11 cellular contexts compared by ENCODE assay signal in the genomic region with DNA sequence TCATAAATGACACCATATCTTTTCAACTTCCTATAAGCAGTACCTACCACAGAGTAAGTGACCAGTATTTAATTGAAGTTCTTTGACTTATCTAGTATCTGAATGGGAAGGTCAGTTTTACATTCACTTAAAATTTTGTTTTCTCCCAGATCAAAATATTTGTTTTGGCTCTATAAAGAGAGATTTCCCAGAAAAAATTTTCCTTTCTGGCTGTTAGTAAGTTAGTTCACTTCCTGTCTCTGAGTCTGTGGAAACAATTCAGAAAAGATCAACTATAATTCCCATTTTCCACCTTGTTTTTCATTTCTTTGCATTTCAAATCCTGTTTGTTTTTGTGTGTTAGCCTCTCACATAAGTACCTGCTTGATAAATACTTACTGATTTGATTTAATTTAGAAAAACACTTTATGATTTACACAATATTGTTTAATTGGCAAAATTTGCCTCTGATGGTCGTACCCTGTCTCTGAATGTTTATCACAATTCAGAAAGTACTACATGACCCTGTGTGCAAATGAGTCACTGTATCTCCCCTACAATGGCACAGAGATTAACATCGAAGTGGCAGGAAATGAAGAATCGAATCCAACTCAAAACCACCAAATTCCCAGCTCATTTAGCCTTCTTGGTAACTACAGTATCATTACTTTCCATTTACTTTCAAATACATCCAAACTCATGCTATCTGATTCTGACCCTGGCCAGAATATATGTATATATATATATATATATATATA. TPM values are rescaled to one million over a fixed set of nuclear protein-coding genes. Genes with fewer than 3 reads are reported as not detected.
DNase-seq lines count a peak whose midpoint lies in the region; ATAC-seq and TF ChIP-seq lines count a peak whose summit lies in the region.
"Had no signal": no experiment of that assay in that cellular context is flagged by ENCODE, and none has a peak within 500 bp of the region (broad histone marks: within the 10 kb centered on the region; RNA-seq: fewer than 3 reads in every experiment).

No MANE protein-coding gene starts in this region.

- DNase-seq in Right ventricle myocardium inferior (ENCODE audit: missing footprints) (no peak), cardiac septum (ENCODE audit: low spot score) (no peak), heart left ventricle (no peak), psoas muscle (no peak), aorta (no peak)
- no peak for DNase-seq in stimulated activated CD8-positive, alpha-beta memory T cell treated with anti-CD3 and anti-CD28 coated beads, Interleukin-4, amount 100 ng/mL, for 48 hours
- DNase-seq in activated CD8-positive, alpha-beta T cell treated with anti-CD3 and anti-CD28 coated beads, Interleukin-2, amount 10 ng/mL, durations not matched to agents 7 days and 5 days, result no peak
- DNase-seq: ACHN; naive thymus-derived CD4-positive, alpha-beta T cell had no signal

- no peak overlapping the region for H3K27ac Mint-ChIP-seq in activated CD8-positive, alpha-beta T cell treated with anti-CD3 and anti-CD28 coated beads, Interleukin-2, amount 10 ng/mL, durations not matched to agents 7 days and 5 days
- H3K27ac Mint-ChIP-seq: naive thymus-derived CD4-positive, alpha-beta T cell; WTC11 had no signal

- WGBS in heart left ventricle, 4 donors, result 30 to 47% (median 40%) methylated on average over 3 of the region's 3 CpGs
- 14 to 44% (median 17%) methylated on average over 3 of the region's 3 CpGs for WGBS in psoas muscle, 3 donors
- 17 to 39% methylated on average over 3 of the region's 3 CpGs for WGBS in aorta, 2 donors

- H3K4me3 Mint-ChIP-seq in activated CD8-positive, alpha-beta T cell treated with anti-CD3 and anti-CD28 coated beads, Interleukin-2, amount 10 ng/mL, durations not matched to agents 7 days and 5 days, result no peak overlapping the region
- H3K4me3 Mint-ChIP-seq: naive thymus-derived CD4-positive, alpha-beta T cell; WTC11 had no signal

- TF ChIP-seq CTCF in heart left ventricle (IDR thresholded peaks at IDR 0.05) (no peak), psoas muscle (IDR thresholded peaks at IDR 0.05) (no peak)

- peak; percentile 45 for ATAC-seq in Right ventricle myocardium inferior
- ATAC-seq in heart left ventricle, result peak; percentile 60 to 74 (median 63)
- no peak for ATAC-seq in psoas muscle
- ATAC-seq in aorta (ENCODE audit: low FRiP score), result peak; percentile 73
- ATAC-seq in GM18907 (IDR thresholded peaks at IDR 0.05; ENCODE audit: unreplicated experiment), result no peak
- ATAC-seq in activated CD8-positive, alpha-beta T cell treated with anti-CD3 and anti-CD28 coated beads, Interleukin-2, amount 10 ng/mL, durations not matched to agents 7 days and 5 days, result no peak
- ATAC-seq: naive thymus-derived CD4-positive, alpha-beta T cell; WTC11 had no signal

- no peaks in the 10 kb centered on the region for H3K9me3 Mint-ChIP-seq in activated CD8-positive, alpha-beta T cell treated with anti-CD3 and anti-CD28 coated beads, Interleukin-2, amount 10 ng/mL, durations not matched to agents 7 days and 5 days (ENCODE audit: insufficient read depth)

- no peaks in the 10 kb centered on the region for H3K9me3 ChIP-seq in heart left ventricle
- H3K9me3 ChIP-seq in psoas muscle, result no peaks in the 10 kb centered on the region
- H3K9me3 ChIP-seq in aorta (ENCODE audit: control insufficient read depth, low read length), result no peaks in the 10 kb centered on the region

- H3K4me3 ChIP-seq in heart left ventricle (peak overlapping the region in 3 of 12 donors; percentile 16 to 19 (median 17)), psoas muscle (no peak overlapping the region), aorta (ENCODE audit: low read length in 2 of 2) (no peak overlapping the region)

- POLR2A ChIA-PET in activated CD8-positive, alpha-beta T cell treated with anti-CD3 and anti-CD28 coated beads, Interleukin-2, amount 10 ng/mL, durations not matched to agents 7 days and 5 days (lab: Charles Lee), result interaction anchor here (1.1 kb wide), 1 partner anchor 15 kb away, joined by 4 read pairs; a partner anchor contains a TSS

- no peaks in the 10 kb centered on the region for H3K36me3 Mint-ChIP-seq in activated CD8-positive, alpha-beta T cell treated with anti-CD3 and anti-CD28 coated beads, Interleukin-2, amount 10 ng/mL, durations not matched to agents 7 days and 5 days (ENCODE audit: low read depth)
- H3K36me3 Mint-ChIP-seq: naive thymus-derived CD4-positive, alpha-beta T cell; WTC11 had no signal

- H3K27me3 ChIP-seq in heart left ventricle (no peaks in the 10 kb centered on the region), psoas muscle (ENCODE audit: insufficient read depth in 3 of 3, low read length in 2 of 3) (no peaks in the 10 kb centered on the region), aorta (ENCODE audit: control insufficient read depth in 1 of 2, insufficient read depth in 2 of 2, low read length in 1 of 2) (no peaks in the 10 kb centered on the region)

- H3K27me3 Mint-ChIP-seq in activated CD8-positive, alpha-beta T cell treated with anti-CD3 and anti-CD28 coated beads, Interleukin-2, amount 10 ng/mL, durations not matched to agents 7 days and 5 days (ENCODE audit: low read depth), result peaks cover 22% of the 10 kb centered on the region

- peaks cover 5% of the 10 kb centered on the region for H3K4me1 Mint-ChIP-seq in activated CD8-positive, alpha-beta T cell treated with anti-CD3 and anti-CD28 coated beads, Interleukin-2, amount 10 ng/mL, durations not matched to agents 7 days and 5 days (ENCODE audit: low read depth)

- no peak for TF ChIP-seq POLR2A in heart left ventricle (IDR thresholded peaks at IDR 0.05)

- H3K4me1 ChIP-seq in heart left ventricle (peaks cover 0 to 55% (median 27%) of the 10 kb centered on the region in 12 donors), psoas muscle (no peaks in the 10 kb centered on the region), aorta (ENCODE audit: control insufficient read depth in 1 of 2, insufficient read depth in 2 of 2, low read length in 2 of 2) (peaks cover 0 to 3% of the 10 kb centered on the region in 2 donors)

- H3K36me3 ChIP-seq in heart left ventricle (no peaks in the 10 kb centered on the region), psoas muscle (ENCODE audit: insufficient read depth in 1 of 2, low read depth in 1 of 2) (no peaks in the 10 kb centered on the region), aorta (ENCODE audit: control insufficient read depth in 1 of 2, insufficient read depth in 2 of 2, low read length in 1 of 2) (no peaks in the 10 kb centered on the region)

- H3K27ac ChIP-seq in heart left ventricle (peak overlapping the region; percentile 62 to 93 (median 78)), psoas muscle (peak overlapping the region; percentile 39), aorta (ENCODE audit: low read depth in 1 of 2, low read length in 2 of 2) (peak overlapping the region in 1 of 2 donors; percentile 14)

- CTCF ChIA-PET in activated CD8-positive, alpha-beta T cell treated with anti-CD3 and anti-CD28 coated beads, Interleukin-2, amount 10 ng/mL, durations not matched to agents 7 days and 5 days (lab: Charles Lee), result interaction anchor here (1.2 kb wide), 1 partner anchor 15 kb away, joined by 3 read pairs; a partner anchor contains a TSS

- intact Hi-C loops in Right ventricle myocardium inferior (cut with DNase I) (loop anchor here (2.0 kb wide), 1 partner anchor 15 kb away; no protein-coding TSS in a partner anchor), cardiac septum (cut with DNase I) (no loop called here), heart left ventricle (cut with DNase I) (loop anchor here in 2 of 10 donors (2.0 kb wide), 1 partner anchor 15 kb away; no protein-coding TSS in a partner anchor), psoas muscle (cut with DNase I) (no loop called here), aorta (cut with DNase I) (no loop called here)

RNA-seq across cellular contexts. Expression of a gene that starts 15.4 kb away (rescaled TPM):
- total RNA-seq in Right ventricle myocardium inferior, result 42.2 TPM
- 39.6 TPM for total RNA-seq in cardiac septum
- total RNA-seq in heart left ventricle, result 10 to 100 TPM; 24.9 to 50.3 (median 46.0) TPM
- 10 to 100 TPM; 48.9 to 50.6 TPM for polyA plus RNA-seq in heart left ventricle
- total RNA-seq in psoas muscle, result 10 to 100 TPM; 41.3 to 58.6 (median 44.9) TPM
- 10 to 100 TPM; 48.5 to 81.0 (median 50.5) TPM for polyA plus RNA-seq in psoas muscle
- total RNA-seq in aorta, result 10 to 100 TPM; 46.1 to 46.9 TPM
- polyA plus RNA-seq in aorta, result 10 to 100 TPM; 55.2 to 55.3 TPM
- total RNA-seq in activated CD8-positive, alpha-beta T cell treated with anti-CD3 and anti-CD28 coated beads, Interleukin-2, amount 10 ng/mL, durations not matched to agents 7 days and 5 days, result 10 to 100 TPM; 65.3 to 65.5 TPM

Comparison
In these comparisons a context has a peak if more than half of its experiments do, and no peak if none do; other contexts are left out.
1. ATAC-seq: peak in Right ventricle myocardium inferior (single experiment), heart left ventricle (4 of 4) and aorta (single experiment); none in psoas muscle (0 of 4), GM18907 (single experiment) and activated CD8-positive, alpha-beta T cell treated with anti-CD3 and anti-CD28 coated beads, Interleukin-2, amount 10 ng/mL, durations not matched to agents 7 days and 5 days (single experiment).